ENCODE assay signal across 21 cellular contexts in genomic region chr9:116491659-116492058, GRCh38.
A peak's percentile ranks its signal among the peaks of the same experiment; 100 is the strongest.
DNase-seq lines count a peak whose midpoint lies in the region; ATAC-seq and TF ChIP-seq lines count a peak whose summit lies in the region.
"Had no signal": no experiment of that assay in that cellular context is flagged by ENCODE, and none has a peak within 500 bp of the region (broad histone marks: within the 10 kb centered on the region; RNA-seq: fewer than 3 reads in every experiment).

No MANE protein-coding gene starts in this region.

- H3K36me3 ChIP-seq in ACC112 (ENCODE audit: insufficient read depth, low read length) (0 out of 2 replicates have a peak, but pooled peaks cover 4% of the 10 kb centered on the region), IMR-90 (ENCODE audit: control insufficient read depth, insufficient read depth, low read length) (no peaks in the 10 kb centered on the region)
- H3K36me3 ChIP-seq: HAP-1, SJCRH30 had no signal

- no peak overlapping the region for H3K4me3 ChIP-seq in ACC112 (ENCODE audit: low read depth, low read length)
- H3K4me3 ChIP-seq in IMR-90 (ENCODE audit: insufficient read depth, low read depth, low read length) = no peak overlapping the region
- H3K4me3 ChIP-seq in fibroblast of the aortic adventitia (ENCODE audit: low read depth, low read length) = no peak overlapping the region
- no peak overlapping the region for H3K4me3 ChIP-seq in dorsolateral prefrontal cortex
- H3K4me3 ChIP-seq: HAP-1, K562, SJCRH30 had no signal

- H3K9me1 ChIP-seq in IMR-90 (ENCODE audit: insufficient read depth, low read length) = no peaks in the 10 kb centered on the region

- TF ChIP-seq RAD21 in IMR-90 (IDR thresholded peaks at IDR 0.05; ENCODE audit: low read length) = no peak

- H3K4me1 ChIP-seq in ACC112 (ENCODE audit: control insufficient read depth, insufficient read depth, low read length, unreplicated experiment) (peaks cover 30% of the 10 kb centered on the region), IMR-90 (ENCODE audit: control insufficient read depth, insufficient read depth, low read length) (peaks cover 4% of the 10 kb centered on the region; the same call in 1 of the 2 replicates)
- H3K4me1 ChIP-seq: BE2C had no signal

- no peak overlapping the region for H4K5ac ChIP-seq in IMR-90 (ENCODE audit: low read depth, low read length)

- dilution Hi-C loops in IMR-90 (cut with HindIII; ENCODE audit: low sequenced_read_pairs, unreplicated experiment) = no loop called here

- peak; percentile 78 for ATAC-seq in IMR-90 (ENCODE audit: low read depth)
- ATAC-seq in left cardiac atrium = no peak
- ATAC-seq in GM21723 (IDR thresholded peaks at IDR 0.05; ENCODE audit: unreplicated experiment) = no peak
- ATAC-seq in GM21526 (IDR thresholded peaks at IDR 0.05; ENCODE audit: low FRiP score, unreplicated experiment) = no peak

- no peak overlapping the region for H3K18ac ChIP-seq in IMR-90 (ENCODE audit: low read depth, low read length)

- no peaks in the 10 kb centered on the region for H4K20me1 ChIP-seq in IMR-90 (ENCODE audit: insufficient read depth, low read length)

- no peaks in the 10 kb centered on the region for H3K79me1 ChIP-seq in IMR-90 (ENCODE audit: low read depth in 1 of 2, low read length in 2 of 2)

- no peak overlapping the region for H2BK15ac ChIP-seq in IMR-90 (ENCODE audit: low read depth, low read length)

- intact Hi-C loops in IMR-90 (cut with micrococcal nuclease) = no loop called here
- intact Hi-C loops in left cardiac atrium (cut with DNase I) = loop anchor here in 1 of 2 donors (5.0 to 10.0 kb wide), 2 partner anchors 153 to 339 kb away; partner anchors contain the start of gene PAPPA
- intact Hi-C loops in dorsolateral prefrontal cortex (cut with DNase I) = loop anchor here in 1 of 2 donors (10.0 kb wide), 2 partner anchors 337 to 897 kb away; partner anchors contain the start of gene PAPPA

- H2BK120ac ChIP-seq in IMR-90 (ENCODE audit: low read depth, low read length) = no peak overlapping the region

- no peaks in the 10 kb centered on the region for H3K9me3 ChIP-seq in IMR-90 (ENCODE audit: control insufficient read depth, insufficient read depth, low read length)
- H3K9me3 ChIP-seq: BE2C, HAP-1, SJCRH30 had no signal

- H4K8ac ChIP-seq in IMR-90 (ENCODE audit: low read depth in 2 of 2, low read length in 2 of 2) = no peak overlapping the region

- no peak overlapping the region for H3K4ac ChIP-seq in IMR-90 (ENCODE audit: low read depth, low read length)

- no peak for TF ChIP-seq POLR2A in IMR-90 (IDR thresholded peaks at IDR 0.05; ENCODE audit: low read depth, low read length)

- no peak overlapping the region for H3K14ac ChIP-seq in IMR-90 (replicated peaks; ENCODE audit: low read depth, low read length)

- H2AFZ ChIP-seq in ACC112 (ENCODE audit: low read length, unreplicated experiment) = no peak overlapping the region
- no peak overlapping the region for H2AFZ ChIP-seq in IMR-90 (replicated peaks; ENCODE audit: low read length, poor library complexity)

- no peaks in the 10 kb centered on the region for H3K79me2 ChIP-seq in ACC112 (ENCODE audit: control insufficient read depth, insufficient read depth, low read length, unreplicated experiment)

- no peak overlapping the region for H2AK5ac ChIP-seq in IMR-90 (ENCODE audit: low read depth, low read length)

- no peak overlapping the region for H3K56ac ChIP-seq in IMR-90 (ENCODE audit: extremely low read depth, insufficient read depth, low read length)

- no peak overlapping the region for H4K91ac ChIP-seq in IMR-90 (ENCODE audit: insufficient read depth, low read depth, low read length)

- no peak overlapping the region for H2AK9ac ChIP-seq in IMR-90 (replicated peaks; ENCODE audit: low read depth, low read length, poor library complexity)

- in situ Hi-C loops in IMR-90 (cut with MboI; ENCODE audit: low sequenced_read_pairs) = no loop called here

- no peaks in the 10 kb centered on the region for H3K27me3 ChIP-seq in ACC112 (ENCODE audit: insufficient read depth, low read length)
- no peaks in the 10 kb centered on the region for H3K27me3 ChIP-seq in IMR-90 (ENCODE audit: control insufficient read depth, insufficient read depth, low read length)
- H3K27me3 ChIP-seq in dorsolateral prefrontal cortex = no peaks in the 10 kb centered on the region
- H3K27me3 ChIP-seq: BE2C, SJCRH30 had no signal

- DNase-seq in IMR-90 = peak; percentile 62
- peak; percentile 59 for DNase-seq in fibroblast of the aortic adventitia (ENCODE audit: low read depth)
- DNase-seq in left cardiac atrium = no peak
- DNase-seq in dorsolateral prefrontal cortex = no peak
- DNase-seq: BE2C; DMS53; GDM1; NCI-H1092; NCI-H1436; NCI-H1930; NCI-H226; NCI-H510A treated with DMSO at 0.1 percent for 48 hours; NCI-H748 treated with DMSO at 0.1 percent for 48 hours; NK-92 treated with Interleukin-12 subunit alpha and Interleukin-12 subunit beta, amount 100 ng/mL, for 24 hours; SJCRH30 had no signal

- TF ChIP-seq CTCF in IMR-90 (conservative IDR thresholded peaks at IDR 0.05; ENCODE audit: low read depth, low read length) (no peak), VCaP (conservative IDR thresholded peaks at IDR 0.05) (no peak), fibroblast of the aortic adventitia (IDR thresholded peaks at IDR 0.05; ENCODE audit: insufficient read depth, low read length) (no peak), dorsolateral prefrontal cortex (IDR thresholded peaks at IDR 0.05 in 54 of 56, conservative IDR thresholded peaks at IDR 0.05 in 2 of 56; ENCODE audit: low read depth in 1 of 56, partially characterized antibody in 56 of 56) (no peak)

- no peak overlapping the region for H3K4me2 ChIP-seq in IMR-90 (ENCODE audit: low read depth, low read length)

- no peak overlapping the region for H2BK20ac ChIP-seq in IMR-90 (ENCODE audit: low read depth, low read length)

- CTCF ChIA-PET in IMR-90 (lab: Yijun Ruan, JAX) = interaction anchor here (0.6 to 1.5 kb wide), 3 partner anchors 66 to 230 kb away, joined by 4 to 7 read pairs (median 5); no protein-coding TSS in a partner anchor

- H3K27ac ChIP-seq in ACC112 (ENCODE audit: low read depth, low read length) (peak overlapping the region; percentile 15; the same call in 1 of the 2 replicates), IMR-90 (ENCODE audit: insufficient read depth, low read length) (no peak overlapping the region), VCaP (peak overlapping the region; percentile 64), dorsolateral prefrontal cortex (no peak overlapping the region)
- H3K27ac ChIP-seq: SJCRH30 had no signal

- H2BK5ac ChIP-seq in IMR-90 (ENCODE audit: low read depth, low read length, poor library complexity, severe bottlenecking) = no peak overlapping the region

- no peak overlapping the region for H3K9ac ChIP-seq in IMR-90 (ENCODE audit: low read depth, low read length)

- POLR2A ChIA-PET in IMR-90 (lab: Charles Lee; ENCODE audit: unreplicated experiment) = interaction anchor here (0.6 kb wide), 2 partner anchors 13 to 81 kb away, joined by 5 to 29 read pairs; no protein-coding TSS in a partner anchor

- BruUV-seq in IMR-90 (replicated peaks; lab: Mats Ljungman, UMichigan) = no TSS peak

- H3K23ac ChIP-seq in IMR-90 (ENCODE audit: low read depth, low read length) = no peak overlapping the region

TF ChIP-seq in IMR-90, 13 proteins besides CTCF, POLR2A, EP300 and RAD21:
- TF ChIP-seq USF2 (IDR thresholded peaks at IDR 0.05; ENCODE audit: low read depth, low read length) = no peak
- no peak for TF ChIP-seq MXI1 (IDR thresholded peaks at IDR 0.05; ENCODE audit: borderline replicate concordance, low read depth, low read length)
- no peak for TF ChIP-seq BHLHE40 (IDR thresholded peaks at IDR 0.05; ENCODE audit: low read depth, low read length)
- no peak for TF ChIP-seq MAZ (IDR thresholded peaks at IDR 0.05; ENCODE audit: borderline replicate concordance, low read depth, low read length)

Comparison
In these comparisons a context has a peak if more than half of its experiments do, and no peak if none do; other contexts are left out.
1. H3K27ac ChIP-seq: peak in ACC112 (single experiment) and VCaP (single experiment); none in IMR-90 (single experiment) and dorsolateral prefrontal cortex (0 of 59).
2. DNase-seq: peak in IMR-90 (single experiment) and fibroblast of the aortic adventitia (single experiment); none in left cardiac atrium (single experiment) and dorsolateral prefrontal cortex (0 of 10).